8 cellular contexts compared by ENCODE assay signal in genomic region chr12:11651785-11652184, GRCh38. TPM values are rescaled to one million over a fixed set of nuclear protein-coding genes. Genes with fewer than 3 reads are reported as not detected.
A peak's percentile ranks its signal among the peaks of the same experiment; 100 is the strongest.
DNase-seq lines count a peak whose midpoint lies in the region; ATAC-seq and TF ChIP-seq lines count a peak whose summit lies in the region.

No MANE protein-coding gene starts in this region.

- H3K27me3 ChIP-seq in foreskin keratinocyte: no peaks in the 10 kb centered on the region

- peak overlapping the region; percentile 94 to 99 for H3K27ac ChIP-seq in coronary artery
- no peak overlapping the region for H3K27ac ChIP-seq in foreskin keratinocyte

- peaks cover 19% of the 10 kb centered on the region for H3K4me1 ChIP-seq in foreskin keratinocyte

- TF ChIP-seq CTCF in GM12865 (IDR thresholded peaks at IDR 0.05; ENCODE audit: insufficient read depth, low read depth, low read length, missing control alignments) (no peak), coronary artery (IDR thresholded peaks at IDR 0.05) (no peak), foreskin keratinocyte (conservative IDR thresholded peaks at IDR 0.05) (no peak)

- no peak for ATAC-seq in foreskin keratinocyte

- peak; percentile 48 for DNase-seq in GM12865 (ENCODE audit: low read depth)
- DNase-seq in NCI-H345 (lab: John Stamatoyannopoulos, UW): peak; percentile 31
- DNase-seq in coronary artery (ENCODE audit: low spot score): no peak
- DNase-seq in myocyte (ENCODE audit: low read depth): peak; percentile 15
- no peak for DNase-seq in foreskin keratinocyte
- DNase-seq in DMS53 treated with DMSO at 0.1 percent for 48 hours (lab: John Stamatoyannopoulos, UW; ENCODE audit: unreplicated experiment): no peak
- no peak for DNase-seq in NCI-H69 (lab: John Stamatoyannopoulos, UW)
- no peak for DNase-seq in iPS-NIHi7 (ENCODE audit: extremely low spot score)

- peak overlapping the region; percentile 99 for H3K4me3 ChIP-seq in GM12865 (ENCODE audit: low read depth, low read length)
- H3K4me3 ChIP-seq in coronary artery: peak overlapping the region; percentile 84

RNA-seq across cellular contexts. Expression of gene ETV6, which starts 2.3 kb away (rescaled TPM):
- total RNA-seq in myocyte (4.6 and 9.7 TPM in 2 replicates), foreskin keratinocyte (11.2 and 12.6 TPM in 2 replicates)
- polyA plus RNA-seq in myocyte (2012): 5.3 TPM
- 4.7 and 4.8 TPM in 2 replicates for polyA plus RNA-seq in foreskin keratinocyte

Comparison
In these comparisons a context has a peak if more than half of its experiments do, and no peak if none do; other contexts are left out.
1. DNase-seq: peak in GM12865 (single experiment), NCI-H345 (single experiment) and myocyte (single experiment); none in coronary artery (single experiment), foreskin keratinocyte (0 of 2), DMS53 treated with DMSO at 0.1 percent for 48 hours (single experiment), NCI-H69 (single experiment) and iPS-NIHi7 (single experiment).